In genomic region chrX:101051153-101051548, GRCh38 we compare ENCODE assay signal across 8 cellular contexts. TPM values are rescaled to one million over a fixed set of nuclear protein-coding genes. Genes with fewer than 3 reads are reported as not detected.
A peak's percentile ranks its signal among the peaks of the same experiment; 100 is the strongest.
DNase-seq lines count a peak whose midpoint lies in the region; ATAC-seq and TF ChIP-seq lines count a peak whose summit lies in the region.

No MANE protein-coding gene starts in this region.

- H3K27ac Mint-ChIP-seq in chondrocyte (ENCODE audit: unreplicated experiment), result peak overlapping the region; percentile 93
- peak overlapping the region; percentile 91 to 96 for H3K27ac Mint-ChIP-seq in natural killer cell treated with Interleukin-12 subunit alpha and Interleukin-12 subunit beta and Interleukin-15 and Interleukin-18, amount 100 ng/mL, for 72 hours

- DNase-seq in DMS79 treated with DMSO at 0.1 percent for 48 hours (lab: John Stamatoyannopoulos, UW) (peak; percentile 41), DMS79 (lab: John Stamatoyannopoulos, UW) (no peak), HL-60 (ENCODE audit: low read depth in 1 of 2, low spot score in 1 of 2) (no peak), chondrocyte (ENCODE audit: low spot score) (no peak), SIG-M5 (lab: John Stamatoyannopoulos, UW) (no peak), dermis blood vessel endothelial cell (no peak)
- no peak for DNase-seq in natural killer cell treated with Interleukin-12 subunit alpha and Interleukin-12 subunit beta and Interleukin-15 and Interleukin-18, amount 100 ng/mL, for 72 hours (ENCODE audit: low spot score)
- DNase-seq in stimulated activated CD4-positive, alpha-beta T cell treated with anti-CD3 and anti-CD28 coated beads, Interleukin-4, amount 100 ng/mL, for 24 hours, result no peak

- peaks cover 8% of the 10 kb centered on the region for H3K4me1 Mint-ChIP-seq in chondrocyte (ENCODE audit: low read depth)
- peaks cover 8 to 18% of the 10 kb centered on the region in 2 donors for H3K4me1 Mint-ChIP-seq in natural killer cell treated with Interleukin-12 subunit alpha and Interleukin-12 subunit beta and Interleukin-15 and Interleukin-18, amount 100 ng/mL, for 72 hours (ENCODE audit: low read depth in 2 of 2)

- TF ChIP-seq CTCF in HL-60 (IDR thresholded peaks at IDR 0.05; ENCODE audit: insufficient read depth, low read length) (no peak), chondrocyte (IDR thresholded peaks at IDR 0.05) (no peak)

- no peaks in the 10 kb centered on the region for H3K27me3 Mint-ChIP-seq in chondrocyte (ENCODE audit: low read depth)
- no peaks in the 10 kb centered on the region for H3K27me3 Mint-ChIP-seq in natural killer cell treated with Interleukin-12 subunit alpha and Interleukin-12 subunit beta and Interleukin-15 and Interleukin-18, amount 100 ng/mL, for 72 hours

- H3K36me3 Mint-ChIP-seq in chondrocyte (ENCODE audit: low read depth), result peaks cover 2% of the 10 kb centered on the region
- no peaks in the 10 kb centered on the region for H3K36me3 Mint-ChIP-seq in natural killer cell treated with Interleukin-12 subunit alpha and Interleukin-12 subunit beta and Interleukin-15 and Interleukin-18, amount 100 ng/mL, for 72 hours

- peak overlapping the region; percentile 87 for H3K4me3 Mint-ChIP-seq in chondrocyte (ENCODE audit: unreplicated experiment)
- peak overlapping the region; percentile 89 for H3K4me3 Mint-ChIP-seq in natural killer cell treated with Interleukin-12 subunit alpha and Interleukin-12 subunit beta and Interleukin-15 and Interleukin-18, amount 100 ng/mL, for 72 hours

- H3K27me3 ChIP-seq in HL-60 (ENCODE audit: insufficient read depth, poor library complexity, severe bottlenecking), result no peaks in the 10 kb centered on the region

- H3K27ac ChIP-seq in HL-60 (replicated peaks), result peak overlapping the region; percentile 93

- H3K9me3 Mint-ChIP-seq in chondrocyte (ENCODE audit: low read depth), result no peaks in the 10 kb centered on the region
- H3K9me3 Mint-ChIP-seq in natural killer cell treated with Interleukin-12 subunit alpha and Interleukin-12 subunit beta and Interleukin-15 and Interleukin-18, amount 100 ng/mL, for 72 hours, result no peaks in the 10 kb centered on the region

- H3K4me3 ChIP-seq in HL-60 (replicated peaks; ENCODE audit: insufficient read depth, low read length), result peak overlapping the region; percentile 57

- no peak for ATAC-seq in natural killer cell treated with Interleukin-12 subunit alpha and Interleukin-12 subunit beta and Interleukin-15 and Interleukin-18, amount 100 ng/mL, for 72 hours

RNA-seq across cellular contexts. Expression of gene TRMT2B, which starts 0.8 kb away (rescaled TPM):
- total RNA-seq in chondrocyte, result 9.5 to 13.1 TPM (median 9.9 TPM) in 3 replicates
- 10 to 100 TPM; 19.8 to 34.3 TPM for total RNA-seq in natural killer cell treated with Interleukin-12 subunit alpha and Interleukin-12 subunit beta and Interleukin-15 and Interleukin-18, amount 100 ng/mL, for 72 hours
- total RNA-seq in dermis blood vessel endothelial cell, result 19.1 and 25.3 TPM in 2 replicates

RNA-seq across cellular contexts. Expression of gene TMEM35A, which starts 27.5 kb away (rescaled TPM):
- 0.62 to 0.92 TPM (median 0.85 TPM) in 3 replicates for total RNA-seq in chondrocyte
- not detected for total RNA-seq in natural killer cell treated with Interleukin-12 subunit alpha and Interleukin-12 subunit beta and Interleukin-15 and Interleukin-18, amount 100 ng/mL, for 72 hours
- total RNA-seq in dermis blood vessel endothelial cell, result 0.85 and 1.7 TPM in 2 replicates

RNA-seq across cellular contexts. Expression of gene CENPI, which starts 46.9 kb away (rescaled TPM):
- total RNA-seq in chondrocyte (4.6 to 5.7 TPM (median 5.6 TPM) in 3 replicates), dermis blood vessel endothelial cell (10.7 and 30.2 TPM in 2 replicates)
- 10 to 100 TPM; 18.3 to 38.7 TPM for total RNA-seq in natural killer cell treated with Interleukin-12 subunit alpha and Interleukin-12 subunit beta and Interleukin-15 and Interleukin-18, amount 100 ng/mL, for 72 hours
